8 cellular contexts compared by ENCODE assay signal in genomic region chrX:55488268-55488558, GRCh38. TPM values are rescaled to one million over a fixed set of nuclear protein-coding genes. Genes with fewer than 3 reads are reported as not detected.
DNase-seq lines count a peak whose midpoint lies in the region; ATAC-seq, FAIRE-seq and TF ChIP-seq lines count a peak whose summit lies in the region.

No MANE protein-coding gene starts in this region.

- H3K27me3 ChIP-seq in CD4-positive, alpha-beta T cell (ENCODE audit: control insufficient read depth, insufficient read depth, low read length), result no peaks in the 10 kb centered on the region
- H3K27me3 ChIP-seq in bronchial epithelial cell (ENCODE audit: control insufficient read depth, insufficient read depth, low read length), result no peaks in the 10 kb centered on the region

- peak overlapping the region; percentile 96 for H3K27ac Mint-ChIP-seq in CD4-positive, alpha-beta T cell
- peak overlapping the region; percentile 45 for H3K27ac Mint-ChIP-seq in nephron progenitor cell

- H3K36me3 ChIP-seq in bronchial epithelial cell (ENCODE audit: control insufficient read depth, insufficient read depth, low read length), result no peaks in the 10 kb centered on the region

- peaks cover 7% of the 10 kb centered on the region for H3K36me3 Mint-ChIP-seq in CD4-positive, alpha-beta T cell (ENCODE audit: low read depth)
- H3K36me3 Mint-ChIP-seq in nephron progenitor cell (ENCODE audit: low read depth), result peaks cover 16% of the 10 kb centered on the region

- H3K9me3 ChIP-seq in CD4-positive, alpha-beta T cell (ENCODE audit: control insufficient read depth, low read length), result no peaks in the 10 kb centered on the region

- H3K27ac ChIP-seq in CD4-positive, alpha-beta T cell (ENCODE audit: low read depth, low read length), result no peak overlapping the region

- H3K27me3 Mint-ChIP-seq in CD4-positive, alpha-beta T cell, result no peaks in the 10 kb centered on the region
- H3K27me3 Mint-ChIP-seq in nephron progenitor cell (ENCODE audit: low read depth, poor library complexity), result peaks cover 3% of the 10 kb centered on the region

- no peak for ATAC-seq in CD4-positive, alpha-beta T cell (ENCODE audit: poor library complexity)
- ATAC-seq in HG02885 (IDR thresholded peaks at IDR 0.05; ENCODE audit: poor library complexity, unreplicated experiment), result peak; percentile 1
- no peak for ATAC-seq in HG02642 (IDR thresholded peaks at IDR 0.05; ENCODE audit: poor library complexity, unreplicated experiment)

- POLR2A ChIA-PET in CD4-positive, alpha-beta T cell (lab: Charles Lee), result interaction anchor here (1.0 to 3.4 kb wide), 13 partner anchors 8 to 1804 kb away, joined by 3 to 75 read pairs (median 7); partner anchors contain the start of genes FAM120C, KLF8, MAGEH1 and PHF8

- H3K4me3 ChIP-seq in bronchial epithelial cell (ENCODE audit: low read depth, low read length), result peak overlapping the region; percentile 54

- H3K4me3 Mint-ChIP-seq in CD4-positive, alpha-beta T cell, result peak overlapping the region; percentile 93
- H3K4me3 Mint-ChIP-seq in nephron progenitor cell, result peak overlapping the region; percentile 76

- DNase-seq in CD4-positive, alpha-beta T cell, result no peak
- DNase-seq in bronchial epithelial cell (ENCODE audit: low read depth), result no peak
- DNase-seq in nephron progenitor cell, result no peak
- DNase-seq in NCI-H1417 (lab: John Stamatoyannopoulos, UW), result no peak
- DNase-seq in NCI-H187 (lab: John Stamatoyannopoulos, UW), result no peak
- no peak for DNase-seq in NCI-H2029 (lab: John Stamatoyannopoulos, UW)

- intact Hi-C loops in CD4-positive, alpha-beta T cell (cut with DNase I, micrococcal nuclease), result no loop called here

- H3K9me3 Mint-ChIP-seq in CD4-positive, alpha-beta T cell, result no peaks in the 10 kb centered on the region
- peaks cover 57% of the 10 kb centered on the region for H3K9me3 Mint-ChIP-seq in nephron progenitor cell

- peaks cover 17% of the 10 kb centered on the region for H3K4me1 Mint-ChIP-seq in CD4-positive, alpha-beta T cell (ENCODE audit: low read depth)
- H3K4me1 Mint-ChIP-seq in nephron progenitor cell, result peaks cover 12% of the 10 kb centered on the region

- TF ChIP-seq CTCF in CD4-positive, alpha-beta T cell (IDR thresholded peaks at IDR 0.05), result no peak
- TF ChIP-seq CTCF in bronchial epithelial cell (IDR thresholded peaks at IDR 0.05; ENCODE audit: insufficient read depth, low read length, severe bottlenecking) (no peak), nephron progenitor cell (IDR thresholded peaks at IDR 0.05) (no peak)

- CTCF ChIA-PET in CD4-positive, alpha-beta T cell (lab: Charles Lee), result interaction anchor here (1.5 to 1.9 kb wide), 3 partner anchors 36 to 420 kb away, joined by 4 to 5 read pairs (median 4); partner anchors contain the start of genes MAGEH1 and RRAGB

- no peak for FAIRE-seq in bronchial epithelial cell (lab: Jason Lieb, UNC)

RNA-seq across cellular contexts. Expression of gene USP51, which starts 1.4 kb away (rescaled TPM):
- 1 to 10 TPM; 2.3 TPM for total RNA-seq in CD4-positive, alpha-beta T cell
- 0.13 and 0.26 TPM in 2 replicates for total RNA-seq in bronchial epithelial cell

RNA-seq across cellular contexts. Expression of gene MAGEH1, which starts 36.3 kb away (rescaled TPM):
- total RNA-seq in CD4-positive, alpha-beta T cell, result 10 to 100 TPM; 17.7 to 18.7 TPM
- 1.5 and 3.9 TPM in 2 replicates for total RNA-seq in bronchial epithelial cell
